8 cellular contexts compared by ENCODE assay signal in the genomic region with DNA sequence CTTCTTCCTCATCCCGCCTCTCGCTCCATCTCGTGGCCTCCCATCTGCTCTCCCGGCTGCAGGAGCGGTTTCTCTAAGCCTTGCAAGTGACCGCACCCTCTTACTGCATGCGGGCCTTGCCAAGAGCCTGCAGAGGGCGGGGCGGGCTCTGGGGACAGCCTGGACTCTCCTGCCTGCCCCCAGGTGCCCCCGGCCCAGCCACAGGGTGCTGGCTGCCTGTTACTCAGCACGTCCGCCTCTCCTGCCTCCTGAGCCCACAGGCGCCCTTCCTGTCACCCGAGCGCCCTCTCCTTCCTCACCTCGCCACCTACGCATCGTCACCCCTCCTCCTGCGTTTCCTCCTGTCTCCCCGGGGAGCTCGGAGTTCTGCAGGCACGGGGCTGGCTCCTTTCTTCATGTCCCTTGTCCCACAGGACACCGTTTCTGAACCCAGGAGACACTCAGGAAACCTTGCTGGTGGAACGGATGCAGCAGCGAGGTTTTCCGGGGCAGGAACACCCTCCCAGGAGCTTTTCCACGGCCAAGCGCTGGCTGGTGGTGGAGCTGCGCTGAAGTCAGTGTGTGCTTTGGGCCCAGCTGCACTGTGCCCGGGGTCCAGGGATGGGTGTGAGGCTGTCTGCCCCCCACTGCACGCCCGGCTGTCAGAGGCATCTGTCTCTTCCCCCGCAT. TPM values are rescaled to one million over a fixed set of nuclear protein-coding genes. Genes with fewer than 3 reads are reported as not detected.
DNase-seq lines count a peak whose midpoint lies in the region; ATAC-seq, FAIRE-seq and TF ChIP-seq lines count a peak whose summit lies in the region.

No MANE protein-coding gene starts in this region.

- H3K4me1 ChIP-seq in CD4-positive, CD25-positive, alpha-beta regulatory T cell (ENCODE audit: control insufficient read depth, insufficient read depth, low read length, poor library complexity, severe bottlenecking): peaks cover 54% of the 10 kb centered on the region
- H3K4me1 ChIP-seq in endothelial cell of umbilical vein (ENCODE audit: control insufficient read depth, extremely low read depth, insufficient read depth, low read length) (peaks cover 51% of the 10 kb centered on the region), psoas muscle (peaks cover 18% of the 10 kb centered on the region)

- H3K27ac Mint-ChIP-seq in CD4-positive, CD25-positive, alpha-beta regulatory T cell: peak overlapping the region; percentile 98 to 100 (median 99)

- CTCF ChIA-PET in endothelial cell of umbilical vein (lab: Charles Lee): interaction anchor here (0.8 to 5.8 kb wide), 7 partner anchors 11 to 207 kb away, joined by 3 to 38 read pairs (median 5); no protein-coding TSS in a partner anchor

- peaks cover 0 to 5% of the 10 kb centered on the region in 2 experiments for H3K9me3 ChIP-seq in CD4-positive, CD25-positive, alpha-beta regulatory T cell (ENCODE audit: control insufficient read depth in 2 of 2, low read length in 2 of 2)
- H3K9me3 ChIP-seq in KOPT-K1 (ENCODE audit: insufficient read depth, low read length, poor library complexity, severe bottlenecking) (peaks cover 7% of the 10 kb centered on the region), endothelial cell of umbilical vein (replicated peaks; ENCODE audit: control insufficient read depth, insufficient read depth, low read length) (no peaks in the 10 kb centered on the region), psoas muscle (peaks cover 5% of the 10 kb centered on the region)

- peak; percentile 45 to 89 (median 65) for DNase-seq in CD4-positive, CD25-positive, alpha-beta regulatory T cell
- DNase-seq in activated CD4-positive, alpha-beta T cell treated with anti-CD3 and anti-CD28 coated beads, Interleukin-2, amount 50 U/mL, for 24 hours (ENCODE audit: low read depth in 1 of 2, low spot score in 1 of 2): peak; percentile 23 to 59
- DNase-seq in endothelial cell of umbilical vein (ENCODE audit: low read depth, low spot score): peak; percentile 49
- DNase-seq in psoas muscle: peak; percentile 66 to 80
- no peak for DNase-seq in inferior parietal cortex (ENCODE audit: extremely low spot score)
- DNase-seq in KBM-7: no peak

- H3K4me3 ChIP-seq in CD4-positive, CD25-positive, alpha-beta regulatory T cell (ENCODE audit: low read depth, low read length): peak overlapping the region; percentile 93
- H3K4me3 ChIP-seq in endothelial cell of umbilical vein (replicated peaks in 1 of 3; ENCODE audit: insufficient read depth in 1 of 3, low read depth in 1 of 3, low read length in 3 of 3): peak overlapping the region in 1 of 3 experiments; percentile 20
- H3K4me3 ChIP-seq in psoas muscle: peak overlapping the region; percentile 5

- ATAC-seq in CD4-positive, CD25-positive, alpha-beta regulatory T cell (ENCODE audit: low read depth in 2 of 2): peak; percentile 62 to 67
- ATAC-seq in GM19467 (IDR thresholded peaks at IDR 0.05; ENCODE audit: unreplicated experiment): peak; percentile 47
- peak; percentile 30 to 71 (median 44) for ATAC-seq in psoas muscle

- peaks cover 5% of the 10 kb centered on the region for H3K36me3 ChIP-seq in CD4-positive, CD25-positive, alpha-beta regulatory T cell (ENCODE audit: control insufficient read depth, insufficient read depth, low read length)
- H3K36me3 ChIP-seq in KOPT-K1 (ENCODE audit: insufficient read depth, low read length) (no peaks in the 10 kb centered on the region), endothelial cell of umbilical vein (ENCODE audit: control insufficient read depth in 2 of 2, extremely low read depth in 1 of 2, insufficient read depth in 2 of 2, low read length in 2 of 2) (no peaks in the 10 kb centered on the region), psoas muscle (ENCODE audit: insufficient read depth in 1 of 2, low read depth in 1 of 2) (no peaks in the 10 kb centered on the region)

- peak overlapping the region; percentile 89 to 97 (median 92) for H3K4me3 Mint-ChIP-seq in CD4-positive, CD25-positive, alpha-beta regulatory T cell

- peaks cover 20% of the 10 kb centered on the region for H3K36me3 Mint-ChIP-seq in CD4-positive, CD25-positive, alpha-beta regulatory T cell

- H3K9me3 Mint-ChIP-seq in CD4-positive, CD25-positive, alpha-beta regulatory T cell: peaks cover 0 to 2% (median 0%) of the 10 kb centered on the region in 7 donors

- H4K20me1 ChIP-seq in endothelial cell of umbilical vein (replicated peaks; ENCODE audit: control insufficient read depth, extremely low read depth, insufficient read depth, low read length): no peaks in the 10 kb centered on the region

- dilution Hi-C loops in endothelial cell of umbilical vein (cut with MboI; ENCODE audit: extremely low pct_ligation_motif_present, low sequenced_read_pairs): no loop called here

- peak overlapping the region; percentile 84 for H3K27ac ChIP-seq in CD4-positive, CD25-positive, alpha-beta regulatory T cell (ENCODE audit: insufficient read depth, low read length, poor library complexity, severe bottlenecking)
- H3K27ac ChIP-seq in KOPT-K1 (ENCODE audit: low read depth, low read length, poor library complexity, severe bottlenecking) (peak overlapping the region; percentile 64), endothelial cell of umbilical vein (ENCODE audit: insufficient read depth, low read depth, low read length) (peak overlapping the region; percentile 88), psoas muscle (no peak overlapping the region)

- intact Hi-C loops in endothelial cell of umbilical vein (cut with micrococcal nuclease) (loop anchor here (2.0 to 5.0 kb wide), 2 partner anchors 60 to 169 kb away; no protein-coding TSS in a partner anchor), psoas muscle (cut with DNase I) (no loop called here)

- peaks cover 5 to 85% (median 52%) of the 10 kb centered on the region in 4 donors for H3K4me1 Mint-ChIP-seq in CD4-positive, CD25-positive, alpha-beta regulatory T cell

- BruUV-seq in endothelial cell of umbilical vein (replicated peaks; lab: Mats Ljungman, UMichigan): no TSS peak

- peak overlapping the region; percentile 51 for H3K4me2 ChIP-seq in endothelial cell of umbilical vein (ENCODE audit: insufficient read depth, low read length)

- H3K9me1 ChIP-seq in endothelial cell of umbilical vein (replicated peaks; ENCODE audit: control insufficient read depth, extremely low read depth, insufficient read depth, low read length): no peaks in the 10 kb centered on the region

- no peaks in the 10 kb centered on the region for H3K27me3 ChIP-seq in CD4-positive, CD25-positive, alpha-beta regulatory T cell (ENCODE audit: control insufficient read depth, insufficient read depth, low read length)
- no peaks in the 10 kb centered on the region for H3K27me3 ChIP-seq in endothelial cell of umbilical vein (ENCODE audit: control insufficient read depth in 2 of 2, insufficient read depth in 2 of 2, low read length in 2 of 2)
- H3K27me3 ChIP-seq in psoas muscle (ENCODE audit: insufficient read depth in 3 of 3, low read length in 2 of 3): no peaks in the 10 kb centered on the region

- FAIRE-seq in endothelial cell of umbilical vein (lab: Jason Lieb, UNC): no peak

- H3K27me3 Mint-ChIP-seq in CD4-positive, CD25-positive, alpha-beta regulatory T cell: no peaks in the 10 kb centered on the region

- peak overlapping the region; percentile 45 for H2AFZ ChIP-seq in endothelial cell of umbilical vein (ENCODE audit: low read depth, low read length)

- H3K79me2 ChIP-seq in endothelial cell of umbilical vein (ENCODE audit: control insufficient read depth, insufficient read depth, low read length): peaks cover 76% of the 10 kb centered on the region

- TF ChIP-seq POLR2A in endothelial cell of umbilical vein (IDR thresholded peaks at IDR 0.05; ENCODE audit: low read depth, low read length): no peak

- TF ChIP-seq CTCF in endothelial cell of umbilical vein (IDR thresholded peaks at IDR 0.05; ENCODE audit: extremely low read depth in 1 of 2, insufficient read depth in 1 of 2, low read depth in 1 of 2, low read length in 2 of 2): peak in 1 of 2 donors; percentile 9
- TF ChIP-seq CTCF in psoas muscle (IDR thresholded peaks at IDR 0.05): no peak

- POLR2A ChIA-PET in endothelial cell of umbilical vein (lab: Charles Lee): no interaction called here

- WGBS in psoas muscle, 3 donors: 66 to 74% (median 69%) methylated on average over 33 of the region's 33 CpGs

- in situ Hi-C loops in KBM-7 (cut with MboI; ENCODE audit: low pct_unique_long_range_greater_than_20kb, low sequenced_read_pairs): no loop called here

- peak overlapping the region; percentile 68 for H3K9ac ChIP-seq in endothelial cell of umbilical vein (replicated peaks; ENCODE audit: extremely low read depth, insufficient read depth, low read length)

TF ChIP-seq in endothelial cell of umbilical vein, 7 proteins besides CTCF, POLR2A, EP300 and RAD21:
- TF ChIP-seq EZH2 (IDR thresholded peaks at IDR 0.05; ENCODE audit: borderline replicate concordance, low read depth, low read length, severe bottlenecking) (no peak), JUN (IDR thresholded peaks at IDR 0.05; ENCODE audit: borderline replicate concordance, insufficient read depth, insufficient read length, low read depth) (no peak), FOS (IDR thresholded peaks at IDR 0.05; ENCODE audit: borderline replicate concordance, insufficient read depth, low read length) (no peak), GATA2 (IDR thresholded peaks at IDR 0.05; ENCODE audit: insufficient read depth, insufficient read length, low read depth, low read length) (no peak), MYC (IDR thresholded peaks at IDR 0.05; ENCODE audit: low read depth, low read length) (no peak), POLR2AphosphoS5 (IDR thresholded peaks at IDR 0.05; ENCODE audit: insufficient read depth, low read depth, low read length) (no peak)
- TF ChIP-seq, protein P1, sequence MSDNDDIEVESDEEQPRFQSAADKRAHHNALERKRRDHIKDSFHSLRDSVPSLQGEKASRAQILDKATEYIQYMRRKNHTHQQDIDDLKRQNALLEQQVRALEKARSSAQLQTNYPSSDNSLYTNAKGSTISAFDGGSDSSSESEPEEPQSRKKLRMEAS (IDR thresholded peaks at IDR 0.05; ENCODE audit: insufficient read depth, insufficient read length): no peak

RNA-seq across cellular contexts. Expression of a gene that starts 28.5 kb away (rescaled TPM):
- 33.8 TPM for total RNA-seq in CD4-positive, CD25-positive, alpha-beta regulatory T cell
- 10 to 100 TPM; 80.6 to 95.6 (median 87.7) TPM for polyA plus RNA-seq in CD4-positive, CD25-positive, alpha-beta regulatory T cell
- total RNA-seq in endothelial cell of umbilical vein: 68.1 and 77.4 TPM in 2 replicates
- 56.5 and 67.3 TPM in 2 replicates for polyA plus RNA-seq in endothelial cell of umbilical vein
- 40.8 and 44.2 TPM in 2 replicates for polyA plus RNA-seq in endothelial cell of umbilical vein (2011; cell fraction: cytosol; rRNA removed)
- polyA plus RNA-seq in endothelial cell of umbilical vein (2011; cell fraction: nucleus; rRNA removed): 34.7 and 39.6 TPM in 2 replicates
- 79.1 and 104 TPM in 2 replicates for polyA plus RNA-seq in endothelial cell of umbilical vein (2012)
- polyA minus RNA-seq in endothelial cell of umbilical vein: 17.4 and 19.0 TPM in 2 replicates
- polyA minus RNA-seq in endothelial cell of umbilical vein (2011; cell fraction: cytosol; rRNA and poly(A)+ RNA removed): 48.7 TPM
- polyA minus RNA-seq in endothelial cell of umbilical vein (2011; cell fraction: nucleus; rRNA and poly(A)+ RNA removed): 8.8 and 14.8 TPM in 2 replicates
- 100 to 1,000 TPM in 1 of 4 donors, 10 to 100 TPM in 3; 16.1 to 101 (median 25.9) TPM for total RNA-seq in psoas muscle
- 100 to 1,000 TPM in 1 of 3 donors, 10 to 100 TPM in 2; 20.0 to 182 (median 42.9) TPM for polyA plus RNA-seq in psoas muscle

Comparison
In these comparisons a context has a peak if more than half of its experiments do, and no peak if none do; other contexts are left out.
1. DNase-seq: peak in CD4-positive, CD25-positive, alpha-beta regulatory T cell (3 of 3), activated CD4-positive, alpha-beta T cell treated with anti-CD3 and anti-CD28 coated beads, Interleukin-2, amount 50 U/mL, for 24 hours (2 of 2), endothelial cell of umbilical vein (single experiment) and psoas muscle (2 of 2); none in inferior parietal cortex (single experiment) and KBM-7 (single experiment).
2. Peak in every context shown above with its lines, with median percentiles within 50 percentile points of each other: ATAC-seq.